ENCODE assay signal across 8 cellular contexts in the genomic region with DNA sequence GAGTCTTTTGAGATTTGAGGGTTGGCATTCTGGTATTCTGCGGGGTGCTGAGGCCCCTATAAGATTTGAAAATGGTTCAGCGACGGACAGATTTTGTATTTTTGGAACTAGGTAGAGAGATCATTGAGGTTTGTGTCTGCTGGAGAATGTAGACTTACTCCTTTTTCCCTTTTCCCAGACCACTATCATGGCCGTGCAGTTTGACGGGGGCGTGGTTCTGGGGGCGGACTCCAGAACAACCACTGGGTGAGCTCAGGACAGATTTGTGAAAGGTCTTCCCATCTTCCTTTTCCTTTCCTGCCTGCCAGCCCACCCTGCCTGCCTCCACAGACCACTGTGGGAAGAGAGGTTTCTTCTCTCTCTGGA. TPM values are rescaled to one million over a fixed set of nuclear protein-coding genes. Genes with fewer than 3 reads are reported as not detected.
A peak's percentile ranks its signal among the peaks of the same experiment; 100 is the strongest.
DNase-seq lines count a peak whose midpoint lies in the region; ATAC-seq and TF ChIP-seq lines count a peak whose summit lies in the region.

No MANE protein-coding gene starts in this region.

- intact Hi-C loops in spleen (cut with DNase I; ENCODE audit: low total_unique reads): loop anchor here (10.0 kb wide), 1 partner anchor 82 kb away; a partner anchor contains a TSS

- H3K9me3 ChIP-seq in iPS-18c (ENCODE audit: control insufficient read depth, insufficient read depth, low read length): no peaks in the 10 kb centered on the region
- H3K9me3 ChIP-seq in spleen: no peaks in the 10 kb centered on the region

- TF ChIP-seq CTCF in spleen (IDR thresholded peaks at IDR 0.05 in 8 of 11, conservative IDR thresholded peaks at IDR 0.05 in 3 of 11): no peak

- DNase-seq in NCI-H2171 treated with DMSO at 0.1 percent for 48 hours (lab: John Stamatoyannopoulos, UW) (peak; percentile 32), NCI-H2171 (lab: John Stamatoyannopoulos, UW) (no peak), NCI-H226 (peak; percentile 55), spleen (no peak)

- H3K27ac ChIP-seq in angular gyrus (ENCODE audit: low read depth, low read length) (peak overlapping the region; percentile 77), spleen (peak overlapping the region; percentile 30 to 89 (median 83))

- peaks cover 8 to 26% (median 20%) of the 10 kb centered on the region in 6 donors for H3K4me1 ChIP-seq in spleen

- peaks cover 0 to 34% (median 22%) of the 10 kb centered on the region in 6 donors for H3K36me3 ChIP-seq in spleen

- ATAC-seq in GM18520 (IDR thresholded peaks at IDR 0.05; ENCODE audit: unreplicated experiment) (no peak), GM18511 (IDR thresholded peaks at IDR 0.05; ENCODE audit: unreplicated experiment) (no peak)

- H3K4me3 ChIP-seq in iPS-18c (ENCODE audit: insufficient read depth, low read depth, low read length): peak overlapping the region; percentile 98
- peak overlapping the region; percentile 39 to 95 (median 78) for H3K4me3 ChIP-seq in spleen

- TF ChIP-seq POLR2A in spleen (IDR thresholded peaks at IDR 0.05): no peak

- 0 to 4% (median 2%) methylated on average over 7 of the region's 7 CpGs for WGBS in spleen, 5 donors

- no peaks in the 10 kb centered on the region for H3K27me3 ChIP-seq in spleen (replicated peaks in 1 of 7)

RNA-seq across cellular contexts. Expression of a gene that starts 0.6 kb away (rescaled TPM):
- total RNA-seq in spleen: 100 to 1,000 TPM in 1 of 7 donors, 10 to 100 TPM in 6; 72.9 to 143 (median 84.0) TPM
- polyA plus RNA-seq in spleen: 100 to 1,000 TPM; 106 to 161 (median 124) TPM

RNA-seq across cellular contexts. Expression of a gene that starts 7.8 kb away (rescaled TPM):
- total RNA-seq in spleen: not detected
- under 1 TPM in 1 of 3 donors, not detected in 2; 0.06 TPM for polyA plus RNA-seq in spleen

RNA-seq across cellular contexts. Expression of a gene that starts 10.4 kb away (rescaled TPM):
- 10 to 100 TPM in 5 of 7 donors, 1 to 10 TPM in 2; 5.8 to 74.3 (median 16.5) TPM for total RNA-seq in spleen
- polyA plus RNA-seq in spleen: 10 to 100 TPM in 1 of 3 donors, 1 to 10 TPM in 2; 5.0 to 10.9 (median 8.4) TPM

RNA-seq across cellular contexts. Expression of a gene that starts 10.4 kb away (rescaled TPM):
- total RNA-seq in spleen: 10 to 100 TPM; 19.5 to 42.0 (median 37.4) TPM
- 10 to 100 TPM in 2 of 3 donors, 1 to 10 TPM in 1; 6.0 to 14.1 (median 13.6) TPM for polyA plus RNA-seq in spleen

Comparison
In these comparisons a context has a peak if more than half of its experiments do, and no peak if none do; other contexts are left out.
1. DNase-seq: peak in NCI-H2171 treated with DMSO at 0.1 percent for 48 hours (single experiment) and NCI-H226 (single experiment); none in NCI-H2171 (single experiment) and spleen (single experiment).